Comparison of ENCODE assay signal across 12 cellular contexts in the genomic region with DNA sequence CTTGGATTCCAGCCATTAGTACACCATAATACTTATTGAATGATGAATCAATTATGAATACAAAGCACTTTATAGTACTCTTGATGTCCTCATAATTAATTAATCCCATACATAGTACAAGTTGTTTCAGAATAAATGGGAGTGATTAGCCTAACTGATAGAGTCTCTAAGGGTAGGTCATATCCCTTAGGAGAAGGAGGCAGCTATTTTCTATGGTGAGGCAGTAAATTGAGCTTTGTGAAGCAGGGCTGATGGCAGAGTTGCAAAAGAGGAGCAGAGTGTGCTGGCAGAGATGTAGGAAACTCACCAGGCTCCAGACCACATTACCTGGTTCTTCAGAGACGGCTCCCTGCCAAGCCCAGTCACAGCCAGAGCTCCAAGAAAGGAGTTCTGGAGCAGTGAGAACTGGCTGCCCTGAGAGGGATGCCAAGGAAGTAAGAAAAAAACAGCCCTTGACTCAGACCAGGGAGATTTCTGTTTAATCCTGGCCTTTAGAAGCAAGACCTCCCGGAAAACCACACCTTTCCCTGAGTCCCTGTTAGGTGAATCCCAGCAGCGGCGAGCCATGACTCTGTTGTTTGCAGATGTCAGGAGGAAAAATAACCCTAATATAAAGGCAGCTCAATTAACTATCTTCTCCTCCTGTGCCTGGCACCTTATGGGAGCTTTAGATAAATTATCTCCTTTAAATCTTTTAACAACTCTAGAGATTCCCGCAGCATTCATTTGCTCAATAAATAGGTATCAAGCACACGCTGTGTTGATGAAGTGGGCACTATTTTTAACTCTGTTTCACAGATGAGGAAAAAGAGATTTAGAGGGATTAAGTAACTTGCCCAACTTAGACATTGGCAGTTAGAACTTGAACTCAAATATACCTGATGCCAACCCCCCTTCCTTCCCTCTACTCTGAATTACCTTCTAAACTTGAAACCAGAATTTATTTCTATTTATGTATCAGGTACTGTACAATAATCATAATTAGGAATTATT.
DNase-seq lines count a peak whose midpoint lies in the region; ATAC-seq and TF ChIP-seq lines count a peak whose summit lies in the region.
"Had no signal": no experiment of that assay in that cellular context is flagged by ENCODE, and none has a peak within 500 bp of the region (broad histone marks: within the 10 kb centered on the region; RNA-seq: fewer than 3 reads in every experiment).

No MANE protein-coding gene starts in this region.

- H3K4me2 ChIP-seq in GM23248 (ENCODE audit: unreplicated experiment), result no peak overlapping the region

- H3K4me3 ChIP-seq in GM23248, result no peak overlapping the region

- no peak overlapping the region for H3K4me3 Mint-ChIP-seq in naive thymus-derived CD8-positive, alpha-beta T cell
- H3K4me3 Mint-ChIP-seq: B cell had no signal

- no peaks in the 10 kb centered on the region for H3K36me3 Mint-ChIP-seq in naive thymus-derived CD8-positive, alpha-beta T cell

- 52 to 65% methylated on average over 6 of the region's 6 CpGs for WGBS in GM23248 (ENCODE audit: low coverage in 1 of 2, low lambda C conversion rate in 2 of 2, missing lambda C conversion rate in 2 of 2), 2 experiments

- no peak overlapping the region for H3K9ac ChIP-seq in GM23248

- H3F3A ChIP-seq in GM23248 (ENCODE audit: insufficient read depth), result 0 out of 2 replicates have a peak, but pooled peaks cover 4% of the 10 kb centered on the region

- H3K27ac ChIP-seq in GM23248, result no peak overlapping the region
- H3K27ac ChIP-seq in VCaP, result peak overlapping the region; percentile 47
- peak overlapping the region; percentile 65 for H3K27ac ChIP-seq in foreskin keratinocyte

- H3K27ac Mint-ChIP-seq in naive thymus-derived CD8-positive, alpha-beta T cell, result no peak overlapping the region
- H3K27ac Mint-ChIP-seq: B cell had no signal

- H2AFZ ChIP-seq in GM23248, result no peak overlapping the region

- peak; percentile 92 for ATAC-seq in foreskin keratinocyte
- ATAC-seq in naive thymus-derived CD8-positive, alpha-beta T cell, result no peak

- H3K4me1 ChIP-seq in GM23248 (ENCODE audit: insufficient read depth) (peaks cover 9% of the 10 kb centered on the region; the same call in 1 of the 2 replicates), foreskin keratinocyte (peaks cover 19% of the 10 kb centered on the region)

- no peaks in the 10 kb centered on the region for H3K9me2 ChIP-seq in GM23248 (ENCODE audit: insufficient read depth)

- H3K9me3 ChIP-seq in GM23248 (ENCODE audit: low read depth), result no peaks in the 10 kb centered on the region

- POLR2A ChIA-PET in naive thymus-derived CD8-positive, alpha-beta T cell (lab: Charles Lee), result no interaction called here

- TF ChIP-seq CTCF in VCaP (conservative IDR thresholded peaks at IDR 0.05), result no peak
- no peak for TF ChIP-seq CTCF in foreskin keratinocyte (conservative IDR thresholded peaks at IDR 0.05)

- DNase-seq in GM23248 (peak; percentile 57), foreskin keratinocyte (peak; percentile 80 to 91), pons (ENCODE audit: low spot score) (peak; percentile 45), cortex of kidney (lab: John Stamatoyannopoulos, UW) (no peak), dedifferentiated amniotic fluid mesenchymal stem cell (ENCODE audit: extremely low spot score) (no peak), NOMO-1 (lab: John Stamatoyannopoulos, UW; ENCODE audit: unreplicated experiment in 2 of 2) (no peak)
- DNase-seq in naive thymus-derived CD8-positive, alpha-beta T cell, result no peak
- DNase-seq: activated CD4-positive, alpha-beta T cell treated with anti-CD3 and anti-CD28 coated beads for 1 hour; MM.1S; trophoblast cell had no signal

- no peaks in the 10 kb centered on the region for H3K27me3 ChIP-seq in GM23248 (replicated peaks; ENCODE audit: insufficient read depth)
- no peaks in the 10 kb centered on the region for H3K27me3 ChIP-seq in foreskin keratinocyte

- peaks cover 0 to 2% (median 0%) of the 10 kb centered on the region in 4 donors for H3K4me1 Mint-ChIP-seq in naive thymus-derived CD8-positive, alpha-beta T cell
- H3K4me1 Mint-ChIP-seq: B cell had no signal

- H3K79me2 ChIP-seq in GM23248 (ENCODE audit: insufficient read depth), result no peaks in the 10 kb centered on the region

- in situ Hi-C loops in GM23248 (cut with MboI), result no loop called here

- no peaks in the 10 kb centered on the region for H3K36me3 ChIP-seq in GM23248 (ENCODE audit: low read depth)

- no peaks in the 10 kb centered on the region for H3K9me3 Mint-ChIP-seq in naive thymus-derived CD8-positive, alpha-beta T cell

- H3K27me3 Mint-ChIP-seq in naive thymus-derived CD8-positive, alpha-beta T cell, result peaks cover 0 to 5% (median 0%) of the 10 kb centered on the region in 5 donors
- H3K27me3 Mint-ChIP-seq: B cell had no signal

- H4K20me1 ChIP-seq in GM23248 (ENCODE audit: insufficient read depth), result no peaks in the 10 kb centered on the region

Comparison
In these comparisons a context has a peak if more than half of its experiments do, and no peak if none do; other contexts are left out.
1. DNase-seq: peak in GM23248 (single experiment), foreskin keratinocyte (2 of 2) and pons (single experiment); none in cortex of kidney (single experiment), dedifferentiated amniotic fluid mesenchymal stem cell (single experiment), NOMO-1 (0 of 2) and naive thymus-derived CD8-positive, alpha-beta T cell (0 of 10).